In genomic region chr19:16405797-16406196, GRCh38 we compare ENCODE assay signal across 22 cellular contexts.
"Had no signal": no experiment of that assay in that cellular context is flagged by ENCODE, and none has a peak within 500 bp of the region (broad histone marks: within the 10 kb centered on the region; RNA-seq: fewer than 3 reads in every experiment).

No MANE protein-coding gene starts in this region.

- H3K4me3 ChIP-seq: K562, SJCRH30, SK-N-MC had no signal

- H3K27ac ChIP-seq: KMS-11, RWPE1, SJCRH30, SK-N-MC had no signal

- DNase-seq: Kasumi-1, MM.1S, NCI-H1092 treated with DMSO at 0.1 percent for 48 hours, NCI-H1436, NCI-H187, NCI-H2029, NCI-H2081 treated with DMSO at 0.1 percent for 48 hours, NCI-H2171, NCI-H226, NCI-H446, NCI-H510A, NCI-H524 treated with DMSO at 0.1 percent for 48 hours, NCI-H69, NCI-H774, SHP77 treated with DMSO at 0.1 percent for 48 hours, SJCRH30 had no signal

- ATAC-seq: K562, Panc1 had no signal

- H3K4me1 ChIP-seq: SJCRH30 had no signal

- H3K27me3 Mint-ChIP-seq: IgD-negative memory B cell had no signal

- H3K9me3 Mint-ChIP-seq: IgD-negative memory B cell had no signal

- H3K9me3 ChIP-seq: SJCRH30 had no signal

- H3K4me3 Mint-ChIP-seq: IgD-negative memory B cell had no signal

- H3K27me3 ChIP-seq: SJCRH30 had no signal
